ENCODE assay signal across 1 cellular context in genomic region chr10:119496282-119496681, GRCh38.
TF ChIP-seq lines count a peak whose summit lies in the region.

No MANE protein-coding gene starts in this region.

TF ChIP-seq in HepG2, 621 proteins besides CTCF, POLR2A, EP300 and RAD21 (continued from another document):
- TF ChIP-seq ZBTB26 (CRISPR knock-in tag; IDR thresholded peaks at IDR 0.05; ENCODE audit: borderline replicate concordance) (no peak), MAX (IDR thresholded peaks at IDR 0.05) (peak; percentile 70; the same call in 1 of the 2 replicates), ZNF687 (CRISPR knock-in tag; IDR thresholded peaks at IDR 0.05) (peak; percentile 25; the same call in 1 of the 2 replicates)
